ENCODE assay signal across 9 cellular contexts in the genomic region with DNA sequence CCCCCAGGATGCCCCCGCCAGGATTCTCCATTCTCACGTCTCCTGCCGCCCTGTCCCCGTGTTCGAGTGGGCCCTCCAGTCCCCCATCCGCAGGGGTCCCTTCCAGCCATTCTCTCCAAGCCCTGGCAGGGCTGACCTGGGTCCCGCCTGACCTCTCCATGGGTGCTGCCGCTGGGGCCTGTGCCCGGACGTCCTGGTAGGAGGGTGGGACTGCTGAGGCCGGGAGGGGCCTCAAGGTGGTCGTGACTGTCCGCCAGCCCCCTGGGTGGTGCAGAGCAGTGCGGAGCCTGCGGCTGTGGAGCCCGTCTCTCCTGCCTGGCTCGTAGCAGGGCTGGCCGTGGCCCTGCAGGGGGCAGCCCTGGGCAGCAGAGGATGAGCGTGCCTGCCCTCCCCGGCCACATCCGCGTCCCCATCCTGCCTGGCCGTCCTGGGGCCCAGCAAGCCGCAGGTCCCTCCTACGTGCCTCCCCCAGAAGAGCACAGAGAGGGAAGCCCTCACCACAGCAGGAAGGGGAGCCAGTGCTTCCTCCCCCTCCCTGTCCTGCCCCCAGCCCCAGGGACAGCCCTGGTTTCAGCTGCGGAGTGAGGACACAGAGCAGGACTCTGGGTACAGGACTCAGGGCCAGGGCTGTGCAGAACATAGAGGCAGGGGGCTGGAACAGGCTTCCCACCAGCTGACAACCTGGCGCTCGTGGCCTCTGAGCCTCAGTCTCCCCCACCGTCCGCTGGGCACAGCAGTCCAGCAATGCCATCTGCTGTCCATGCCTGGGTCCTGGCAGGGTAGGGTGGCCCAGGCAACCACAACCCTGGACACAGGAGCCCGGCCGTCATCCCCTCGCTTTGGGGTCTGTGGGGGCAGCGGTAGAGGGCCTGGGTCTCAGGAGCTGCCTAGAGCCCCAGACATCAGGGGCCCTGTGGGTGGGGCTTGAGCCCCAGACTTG. TPM values are rescaled to one million over a fixed set of nuclear protein-coding genes. Genes with fewer than 3 reads are reported as not detected.
DNase-seq lines count a peak whose midpoint lies in the region; ATAC-seq and TF ChIP-seq lines count a peak whose summit lies in the region.
"Had no signal": no experiment of that assay in that cellular context is flagged by ENCODE, and none has a peak within 500 bp of the region (broad histone marks: within the 10 kb centered on the region; RNA-seq: fewer than 3 reads in every experiment).

No MANE protein-coding gene starts in this region.

- TF ChIP-seq POLR2A in NB4 (IDR thresholded peaks at IDR 0.05; ENCODE audit: extremely low read depth, insufficient read length) (no peak), right lobe of liver (IDR thresholded peaks at IDR 0.05) (no peak)

- H3K27ac ChIP-seq in right lobe of liver, result no peak overlapping the region

- DNase-seq in AG04449 (ENCODE audit: low read depth, low spot score) (no peak), NB4 (ENCODE audit: low read depth) (peak; percentile 99), cerebellum (ENCODE audit: low spot score) (peak; percentile 57), right lobe of liver (peak in 2 of 3 donors; percentile 66 to 75), NCI-H2081 treated with DMSO at 0.1 percent for 48 hours (lab: John Stamatoyannopoulos, UW) (no peak)
- peak; percentile 50 to 54 for DNase-seq in activated CD4-positive, alpha-beta T cell treated with anti-CD3 and anti-CD28 coated beads for 4 hours
- peak; percentile 24 for DNase-seq in stimulated activated CD8-positive, alpha-beta memory T cell treated with anti-CD3 and anti-CD28 coated beads, Interleukin-15, amount 100 ng/mL, for 1 hour (ENCODE audit: low read depth)

- intact Hi-C loops in right lobe of liver (cut with DNase I), result loop anchor here (10.0 kb wide), 1 partner anchor 207 kb away; a partner anchor contains a TSS

- POLR2A ChIA-PET in AG04449 (lab: Yijun Ruan, JAX), result no interaction called here

- H3K9me3 ChIP-seq in right lobe of liver, result no peaks in the 10 kb centered on the region

- ATAC-seq in GM18511 (IDR thresholded peaks at IDR 0.05; ENCODE audit: unreplicated experiment) (peak; percentile 80), right lobe of liver (peak; percentile 82 to 89 (median 84))

- peaks cover 0 to 15% (median 3%) of the 10 kb centered on the region in 4 donors for H3K4me1 ChIP-seq in right lobe of liver

- no peaks in the 10 kb centered on the region for H3K36me3 ChIP-seq in right lobe of liver

- WGBS in right lobe of liver (ENCODE audit: insufficient coverage, low coverage, low lambda C conversion rate, missing lambda C conversion rate), result 37% methylated on average over 12 of the region's 34 CpGs

- H3K4me3 ChIP-seq in AG04449 (ENCODE audit: low read depth, low read length) (no peak overlapping the region), NB4 (ENCODE audit: low read depth, low read length) (no peak overlapping the region), right lobe of liver (no peak overlapping the region)

- peak; percentile 95 for TF ChIP-seq CTCF in AG04449 (IDR thresholded peaks at IDR 0.05; ENCODE audit: insufficient read depth, low read length, missing control alignments)
- peak; percentile 90 for TF ChIP-seq CTCF in NB4 (IDR thresholded peaks at IDR 0.05; ENCODE audit: low read depth, low read length)
- TF ChIP-seq CTCF in right lobe of liver (IDR thresholded peaks at IDR 0.05), result peak; percentile 60 to 81 (median 73)

- CTCF ChIA-PET in AG04449 (lab: Yijun Ruan, JAX), result interaction anchor here (0.6 to 1.6 kb wide), 19 partner anchors 8 to 1187 kb away, joined by 3 to 10 read pairs (median 5); no protein-coding TSS in a partner anchor

- no peaks in the 10 kb centered on the region for H3K27me3 ChIP-seq in right lobe of liver

RNA-seq across cellular contexts. Expression of a gene that starts 1.5 kb away (rescaled TPM):
- total RNA-seq in cerebellum (not detected), right lobe of liver (not detected)
- total RNA-seq: lower leg skin had no signal

RNA-seq across cellular contexts. Expression of a gene that starts 41.9 kb away (rescaled TPM):
- 31.3 TPM for total RNA-seq in cerebellum
- total RNA-seq in right lobe of liver, result 1 to 10 TPM; 1.0 to 4.3 (median 1.7) TPM

Comparison
In these comparisons a context has a peak if more than half of its experiments do, and no peak if none do; other contexts are left out.
1. DNase-seq: peak in NB4 (single experiment), activated CD4-positive, alpha-beta T cell treated with anti-CD3 and anti-CD28 coated beads for 4 hours (2 of 2), cerebellum (single experiment), right lobe of liver (2 of 3) and stimulated activated CD8-positive, alpha-beta memory T cell treated with anti-CD3 and anti-CD28 coated beads, Interleukin-15, amount 100 ng/mL, for 1 hour (single experiment); none in AG04449 (single experiment) and NCI-H2081 treated with DMSO at 0.1 percent for 48 hours (single experiment).
2. Peak in every context shown above with its lines, with median percentiles within 50 percentile points of each other: CTCF ChIP-seq.